In the genomic region with DNA sequence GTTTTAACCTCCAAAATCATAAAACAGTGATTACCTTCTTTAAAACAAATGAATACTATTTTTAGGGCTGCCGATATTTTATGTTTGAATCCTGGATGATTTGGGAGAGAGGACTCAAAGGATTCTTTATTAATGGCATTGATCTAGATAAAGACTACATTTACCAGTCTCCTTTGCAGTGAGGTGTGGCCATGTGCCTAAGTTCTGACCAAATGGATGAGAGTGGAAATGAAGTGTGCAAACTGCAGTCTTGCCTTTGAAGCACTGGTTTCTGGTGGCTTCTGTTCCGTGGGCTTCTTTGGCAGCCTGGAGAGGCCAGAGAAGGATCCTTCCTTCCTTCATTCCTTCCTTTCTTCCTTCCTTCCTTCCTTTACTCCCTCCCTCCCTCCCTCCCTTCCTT, we compare ENCODE assay signal across 3 cellular contexts.
TF ChIP-seq lines count a peak whose summit lies in the region.

No MANE protein-coding gene starts in this region.

TF ChIP-seq in HepG2, 621 proteins besides CTCF, POLR2A, EP300 and RAD21:
- TF ChIP-seq ZNF143 (CRISPR knock-in tag; IDR thresholded peaks at IDR 0.05) (peak; percentile 53; the same call in 1 of the 2 replicates), SP1 (IDR thresholded peaks at IDR 0.05) (no peak), SP1 (CRISPR knock-in tag; IDR thresholded peaks at IDR 0.05) (no peak), THAP11 (CRISPR knock-in tag; IDR thresholded peaks at IDR 0.05) (peak; percentile 53; the same call in 1 of the 2 replicates)

TF ChIP-seq in A549, 52 proteins besides CTCF, POLR2A, EP300 and RAD21:
- no peak for TF ChIP-seq BHLHE40 (IDR thresholded peaks at IDR 0.05; ENCODE audit: low read depth, low read length)
- no peak for TF ChIP-seq RFX5 (IDR thresholded peaks at IDR 0.05)
- no peak for TF ChIP-seq HOXB13 (CRISPR knock-in tag; IDR thresholded peaks at IDR 0.05; ENCODE audit: low read depth)
- no peak for TF ChIP-seq NR3C1 (IDR thresholded peaks at IDR 0.05)
- no peak for TF ChIP-seq ZFP36 (IDR thresholded peaks at IDR 0.05; ENCODE audit: borderline replicate concordance, partially characterized antibody)
- no peak for TF ChIP-seq FOXS1 (CRISPR knock-in tag; IDR thresholded peaks at IDR 0.05)
- TF ChIP-seq NFE2L2 (conservative IDR thresholded peaks at IDR 0.05; ENCODE audit: low read length), result no peak
- TF ChIP-seq SMC3 (IDR thresholded peaks at IDR 0.05), result no peak
- TF ChIP-seq CEBPB (IDR thresholded peaks at IDR 0.05), result no peak
- no peak for TF ChIP-seq RCOR1 (IDR thresholded peaks at IDR 0.05; ENCODE audit: low read depth, low read length)

TF ChIP-seq in H1, 55 proteins besides CTCF, POLR2A, EP300 and RAD21:
- TF ChIP-seq, protein P1, sequence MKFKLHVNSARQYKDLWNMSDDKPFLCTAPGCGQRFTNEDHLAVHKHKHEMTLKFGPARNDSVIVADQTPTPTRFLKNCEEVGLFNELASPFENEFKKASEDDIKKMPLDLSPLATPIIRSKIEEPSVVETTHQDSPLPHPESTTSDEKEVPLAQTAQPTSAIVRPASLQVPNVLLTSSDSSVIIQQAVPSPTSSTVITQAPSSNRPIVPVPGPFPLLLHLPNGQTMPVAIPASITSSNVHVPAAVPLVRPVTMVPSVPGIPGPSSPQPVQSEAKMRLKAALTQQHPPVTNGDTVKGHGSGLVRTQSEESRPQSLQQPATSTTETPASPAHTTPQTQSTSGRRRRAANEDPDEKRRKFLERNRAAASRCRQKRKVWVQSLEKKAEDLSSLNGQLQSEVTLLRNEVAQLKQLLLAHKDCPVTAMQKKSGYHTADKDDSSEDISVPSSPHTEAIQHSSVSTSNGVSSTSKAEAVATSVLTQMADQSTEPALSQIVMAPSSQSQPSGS (IDR thresholded peaks at IDR 0.05; ENCODE audit: low read length), result no peak
- no peak for TF ChIP-seq KDM4A (IDR thresholded peaks at IDR 0.05; ENCODE audit: low read depth, low read length, severe bottlenecking)
- TF ChIP-seq SAP30 (IDR thresholded peaks at IDR 0.05; ENCODE audit: insufficient read depth, insufficient replicate concordance, low read length), result no peak
- TF ChIP-seq JUN (IDR thresholded peaks at IDR 0.05; ENCODE audit: low read depth, low read length), result no peak
- no peak for TF ChIP-seq GABPA (IDR thresholded peaks at IDR 0.05; ENCODE audit: borderline replicate concordance, insufficient read depth, low read length)
- TF ChIP-seq NANOG (IDR thresholded peaks at IDR 0.05; ENCODE audit: insufficient read depth, low read depth, low read length, poor library complexity, severe bottlenecking), result no peak
- no peak for TF ChIP-seq NRF1 (IDR thresholded peaks at IDR 0.05; ENCODE audit: low read depth, low read length)
TF ChIP-seq in H1: peak in this region for 0.
